30 cellular contexts compared by ENCODE assay signal in the genomic region with DNA sequence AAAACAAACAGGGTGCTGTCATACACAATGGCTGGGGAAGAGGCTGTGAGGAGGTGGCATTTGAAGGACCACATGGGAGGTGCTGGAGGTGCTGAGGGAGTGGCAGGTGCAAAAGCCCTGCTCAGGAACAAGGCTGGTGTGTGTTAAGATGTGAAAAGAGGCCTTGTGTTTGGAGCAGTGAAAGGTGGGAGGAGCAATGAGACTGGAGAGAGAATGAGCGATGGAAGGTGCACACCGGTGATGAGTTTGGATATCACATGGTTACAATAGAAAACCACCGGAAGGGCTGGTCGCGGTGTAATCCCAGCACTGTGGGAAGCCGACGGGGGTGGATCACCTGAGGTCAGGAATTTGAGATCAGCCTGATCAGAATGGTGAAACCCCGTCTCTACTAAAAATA. TPM values are rescaled to one million over a fixed set of nuclear protein-coding genes. Genes with fewer than 3 reads are reported as not detected.
A peak's percentile ranks its signal among the peaks of the same experiment; 100 is the strongest.
DNase-seq lines count a peak whose midpoint lies in the region; ATAC-seq, FAIRE-seq and TF ChIP-seq lines count a peak whose summit lies in the region.
"Had no signal": no experiment of that assay in that cellular context is flagged by ENCODE, and none has a peak within 500 bp of the region (broad histone marks: within the 10 kb centered on the region; RNA-seq: fewer than 3 reads in every experiment).

No MANE protein-coding gene starts in this region.

- peaks cover 65% of the 10 kb centered on the region for H3K27me3 Mint-ChIP-seq in Calu3 (ENCODE audit: unreplicated experiment)
- peaks cover 27% of the 10 kb centered on the region for H3K27me3 Mint-ChIP-seq in CD8-positive, alpha-beta T cell (ENCODE audit: low read depth)

- no peaks in the 10 kb centered on the region for H3K4me1 ChIP-seq in prostate gland (replicated peaks)
- H3K4me1 ChIP-seq in CD8-positive, alpha-beta T cell (ENCODE audit: insufficient read depth, low read length): no peaks in the 10 kb centered on the region
- H3K4me1 ChIP-seq: Caco-2, tibial nerve had no signal

- DNase-seq in COLO668 (lab: John Stamatoyannopoulos, UW; ENCODE audit: unreplicated experiment): peak; percentile 60
- no peak for DNase-seq in Calu3
- peak; percentile 86 for DNase-seq in NCI-H510A treated with DMSO at 0.1 percent for 48 hours (lab: John Stamatoyannopoulos, UW)
- DNase-seq in bronchial epithelial cell (ENCODE audit: low read depth): peak; percentile 57
- no peak for DNase-seq in prostate gland (ENCODE audit: low spot score)
- DNase-seq in GM12892 (ENCODE audit: insufficient read length): no peak
- DNase-seq in CD8-positive, alpha-beta T cell: no peak
- DNase-seq: activated CD8-positive, alpha-beta T cell treated with anti-CD3 and anti-CD28 coated beads, Interleukin-2, amount 10 ng/mL, durations not matched to agents 7 days and 5 days; aorta; Caco-2; colonic mucosa; effector CD4-positive, alpha-beta T cell; hippocampal formation; left cardiac atrium; NCI-H1048; NCI-H187 treated with DMSO at 0.1 percent for 48 hours; NCI-H446 treated with DMSO at 0.1 percent for 48 hours; NK-92 treated with Interleukin-12 subunit alpha and Interleukin-12 subunit beta, amount 100 ng/mL, for 24 hours; stimulated activated CD4-positive, alpha-beta T cell treated with anti-CD3 and anti-CD28 coated beads, Interleukin-4, amount 100 ng/mL, for 4 hours had no signal

- H3K4me3 Mint-ChIP-seq in Calu3 (ENCODE audit: low read depth, unreplicated experiment): no peak overlapping the region
- H3K4me3 Mint-ChIP-seq in CD8-positive, alpha-beta T cell: no peak overlapping the region
- H3K4me3 Mint-ChIP-seq: activated CD8-positive, alpha-beta T cell treated with anti-CD3 and anti-CD28 coated beads, Interleukin-2, amount 10 ng/mL, durations not matched to agents 7 days and 5 days; nephron had no signal

- peaks cover 32% of the 10 kb centered on the region for H3K4me1 Mint-ChIP-seq in Calu3 (ENCODE audit: low read depth, unreplicated experiment)
- H3K4me1 Mint-ChIP-seq in CD8-positive, alpha-beta T cell (ENCODE audit: low read depth): no peaks in the 10 kb centered on the region
- H3K4me1 Mint-ChIP-seq: nephron had no signal

- no TSS peak for BruUV-seq in Calu3 (replicated peaks; lab: Mats Ljungman, UMichigan)

- no peaks in the 10 kb centered on the region for H3K9me3 ChIP-seq in prostate gland
- H3K9me3 ChIP-seq in CD8-positive, alpha-beta T cell (ENCODE audit: low read length): no peaks in the 10 kb centered on the region
- H3K9me3 ChIP-seq: Caco-2, colonic mucosa had no signal

- no peak for ATAC-seq in CD8-positive, alpha-beta T cell
- ATAC-seq: activated CD8-positive, alpha-beta T cell treated with anti-CD3 and anti-CD28 coated beads, Interleukin-2, amount 10 ng/mL, durations not matched to agents 7 days and 5 days; activated naive CD4-positive, alpha-beta T cell treated with anti-CD3 and anti-CD28 coated beads, Interleukin-2, amount 50 U/mL, for 72 hours; left cardiac atrium; Right ventricle myocardium inferior; SK-N-SH treated with all-trans-retinoic acid at 6 μM for 48 hours had no signal

- H3K4me3 ChIP-seq in bronchial epithelial cell (ENCODE audit: low read depth, low read length) (no peak overlapping the region), prostate gland (no peak overlapping the region)
- no peak overlapping the region for H3K4me3 ChIP-seq in CD8-positive, alpha-beta T cell (ENCODE audit: low read depth, low read length)
- H3K4me3 ChIP-seq: BLaER1 treated with 17β-estradiol and CSF1 and Interleukin-3, amounts not matched to agents 10 nM and 100 nM; cardiac muscle cell; colonic mucosa; lung; tibial nerve had no signal

- 31% methylated on average over 8 of the region's 8 CpGs for whole genome bisulfite sequencing in prostate gland

- no peak for FAIRE-seq in bronchial epithelial cell (lab: Jason Lieb, UNC)
- FAIRE-seq in GM12892 (lab: Jason Lieb, UNC): no peak
- FAIRE-seq: H1 had no signal

- CTCF ChIA-PET in Calu3 (lab: Charles Lee): no interaction called here
- CTCF ChIA-PET in CD8-positive, alpha-beta T cell (lab: Charles Lee): no interaction called here

- POLR2A ChIA-PET in CD8-positive, alpha-beta T cell (lab: Charles Lee): no interaction called here

- no peaks in the 10 kb centered on the region for H3K9me3 Mint-ChIP-seq in Calu3 (ENCODE audit: low read depth, unreplicated experiment)
- H3K9me3 Mint-ChIP-seq in CD8-positive, alpha-beta T cell: no peaks in the 10 kb centered on the region

- H3K36me3 ChIP-seq in bronchial epithelial cell (ENCODE audit: control insufficient read depth, insufficient read depth, low read length) (no peaks in the 10 kb centered on the region), prostate gland (no peaks in the 10 kb centered on the region)
- H3K36me3 ChIP-seq in CD8-positive, alpha-beta T cell (ENCODE audit: insufficient read depth, low read length): no peaks in the 10 kb centered on the region
- H3K36me3 ChIP-seq: BLaER1 treated with 17β-estradiol and CSF1 and Interleukin-3, amounts not matched to agents 10 nM and 100 nM; cardiac muscle cell; colonic mucosa; tibial nerve had no signal

- H3K27me3 ChIP-seq in bronchial epithelial cell (ENCODE audit: control insufficient read depth, insufficient read depth, low read length): no peaks in the 10 kb centered on the region
- no peaks in the 10 kb centered on the region for H3K27me3 ChIP-seq in prostate gland (replicated peaks; ENCODE audit: insufficient read depth)
- no peaks in the 10 kb centered on the region for H3K27me3 ChIP-seq in CD8-positive, alpha-beta T cell (ENCODE audit: insufficient read depth, low read length)
- H3K27me3 ChIP-seq: BLaER1 treated with 17β-estradiol and CSF1 and Interleukin-3, amounts not matched to agents 10 nM and 100 nM; colonic mucosa had no signal

- peak overlapping the region; percentile 51 for H3K27ac Mint-ChIP-seq in Calu3 (ENCODE audit: unreplicated experiment)
- no peak overlapping the region for H3K27ac Mint-ChIP-seq in CD8-positive, alpha-beta T cell
- H3K27ac Mint-ChIP-seq: activated CD8-positive, alpha-beta T cell treated with anti-CD3 and anti-CD28 coated beads, Interleukin-2, amount 10 ng/mL, durations not matched to agents 7 days and 5 days; nephron had no signal

- peaks cover 5% of the 10 kb centered on the region for H3K36me3 Mint-ChIP-seq in Calu3 (ENCODE audit: insufficient read depth, unreplicated experiment)
- H3K36me3 Mint-ChIP-seq in CD8-positive, alpha-beta T cell: no peaks in the 10 kb centered on the region
- H3K36me3 Mint-ChIP-seq: activated naive CD4-positive, alpha-beta T cell treated with anti-CD3 and anti-CD28 coated beads, Interleukin-2, amount 50 U/mL, for 72 hours had no signal

- no peak overlapping the region for H3K27ac ChIP-seq in prostate gland
- no peak overlapping the region for H3K27ac ChIP-seq in CD8-positive, alpha-beta T cell (ENCODE audit: low read depth, low read length)
- H3K27ac ChIP-seq: BLaER1 treated with 17β-estradiol and CSF1 and Interleukin-3, amounts not matched to agents 10 nM and 100 nM; cardiac muscle cell; colonic mucosa; tibial nerve had no signal

- intact Hi-C loops in Calu3 (cut with micrococcal nuclease; ENCODE audit: unreplicated experiment): no loop called here
- intact Hi-C loops in prostate gland (cut with DNase I): no loop called here
- intact Hi-C loops in CD8-positive, alpha-beta T cell (cut with DNase I, micrococcal nuclease): no loop called here

- TF ChIP-seq CTCF in Calu3 (IDR thresholded peaks at IDR 0.05; ENCODE audit: unreplicated experiment): no peak
- TF ChIP-seq CTCF in bronchial epithelial cell (IDR thresholded peaks at IDR 0.05; ENCODE audit: insufficient read depth, low read length, severe bottlenecking): no peak
- TF ChIP-seq CTCF in prostate gland (IDR thresholded peaks at IDR 0.05): no peak
- TF ChIP-seq CTCF in CD8-positive, alpha-beta T cell (IDR thresholded peaks at IDR 0.05): no peak

- TF ChIP-seq POLR2A in prostate gland (IDR thresholded peaks at IDR 0.05) (no peak), GM12892 (IDR thresholded peaks at IDR 0.05; ENCODE audit: low read depth, low read length) (no peak)

RNA-seq across cellular contexts. Expression of gene FIBCD1, which starts 9.2 kb away (rescaled TPM):
- 1.4 and 1.5 TPM in 2 replicates for total RNA-seq in Calu3 (2022)
- total RNA-seq in bronchial epithelial cell: 0.26 and 0.51 TPM in 2 replicates
- total RNA-seq in prostate gland: 10 to 100 TPM in 1 of 2 donors, under 1 TPM in 1; 0.36 to 13.2 TPM
- polyA plus RNA-seq in GM12892 (2012; ENCODE audit: missing spikeins): not detected
- total RNA-seq in CD8-positive, alpha-beta T cell: not detected
- total RNA-seq: activated CD8-positive, alpha-beta T cell treated with anti-CD3 and anti-CD28 coated beads, Interleukin-2, amount 10 ng/mL, durations not matched to agents 7 days and 5 days; activated naive CD4-positive, alpha-beta T cell treated with anti-CD3 and anti-CD28 coated beads, Interleukin-2, amount 50 U/mL, for 72 hours; aorta; Caco-2; tibial nerve had no signal

RNA-seq across cellular contexts. Expression of gene QRFP, which starts 51.7 kb away (rescaled TPM):
- total RNA-seq in Calu3 (2022): not detected in 2 replicates
- total RNA-seq in bronchial epithelial cell: not detected in 2 replicates
- 1 to 10 TPM in 1 of 2 donors, not detected in 1; 1.0 TPM for total RNA-seq in prostate gland
- 0.21 TPM for polyA plus RNA-seq in GM12892 (2012; ENCODE audit: missing spikeins)
- not detected for total RNA-seq in CD8-positive, alpha-beta T cell
- total RNA-seq: activated CD8-positive, alpha-beta T cell treated with anti-CD3 and anti-CD28 coated beads, Interleukin-2, amount 10 ng/mL, durations not matched to agents 7 days and 5 days; activated naive CD4-positive, alpha-beta T cell treated with anti-CD3 and anti-CD28 coated beads, Interleukin-2, amount 50 U/mL, for 72 hours; aorta; Caco-2; cardiac muscle cell; H1; HT1080; left cardiac atrium; lung; omental fat pad; Right ventricle myocardium inferior; tibial nerve had no signal
- polyA plus RNA-seq: aorta, H1 had no signal

Comparison
In these comparisons a context has a peak if more than half of its experiments do, and no peak if none do; other contexts are left out.
1. DNase-seq: peak in COLO668 (single experiment), NCI-H510A treated with DMSO at 0.1 percent for 48 hours (single experiment) and bronchial epithelial cell (single experiment); none in Calu3 (single experiment), prostate gland (single experiment), GM12892 (single experiment) and CD8-positive, alpha-beta T cell (0 of 7).